ENCODE assay signal across 6 cellular contexts in genomic region chr7:156442503-156442902, GRCh38.
"Had no signal": no experiment of that assay in that cellular context is flagged by ENCODE, and none has a peak within 500 bp of the region (broad histone marks: within the 10 kb centered on the region; RNA-seq: fewer than 3 reads in every experiment).

No MANE protein-coding gene starts in this region.

- H3K27ac ChIP-seq: KMS-11 had no signal

- H3K27ac Mint-ChIP-seq: H9, IgD-negative memory B cell had no signal

- H3K36me3 Mint-ChIP-seq: IgD-negative memory B cell had no signal

- H3K4me3 Mint-ChIP-seq: H9, IgD-negative memory B cell had no signal

- H3K9me3 Mint-ChIP-seq: H9, IgD-negative memory B cell had no signal

- H3K4me1 Mint-ChIP-seq: IgD-negative memory B cell had no signal

- DNase-seq: GOT3, H9, HCEC 1CT, KBM-7 had no signal
